In the genomic region with DNA sequence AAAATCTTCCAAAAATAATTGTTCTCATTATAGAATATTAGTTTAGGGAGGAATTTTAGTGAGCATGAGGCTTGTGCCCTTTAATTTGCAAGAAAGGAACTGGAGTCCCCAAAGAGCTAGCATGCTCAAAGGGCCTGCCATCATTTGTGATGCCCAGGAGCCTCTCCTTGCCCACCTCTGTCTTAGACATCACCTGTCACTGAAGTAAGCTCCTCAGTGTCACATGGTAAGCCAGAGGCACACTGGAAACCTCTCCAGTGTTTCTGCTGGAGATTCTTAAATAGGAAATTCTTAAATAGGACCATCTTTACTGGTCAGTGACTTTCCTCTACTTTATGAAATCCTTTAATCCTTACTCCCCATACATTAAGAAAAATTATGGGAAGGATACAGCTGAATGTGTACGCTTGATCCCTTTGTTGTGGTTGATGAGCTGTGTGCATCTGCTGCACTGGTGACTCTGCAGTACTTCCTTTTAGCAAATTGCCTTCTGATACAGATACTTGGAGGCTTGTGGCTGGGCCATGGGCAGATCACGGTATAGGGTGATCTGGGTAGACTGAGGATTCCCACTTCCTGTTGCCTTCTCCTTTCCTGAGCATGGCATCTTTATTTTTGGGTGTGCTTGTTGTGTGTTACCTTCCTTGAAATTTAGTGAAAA, we compare ENCODE assay signal across 14 cellular contexts.
A peak's percentile ranks its signal among the peaks of the same experiment; 100 is the strongest.
DNase-seq lines count a peak whose midpoint lies in the region; ATAC-seq and TF ChIP-seq lines count a peak whose summit lies in the region.
"Had no signal": no experiment of that assay in that cellular context is flagged by ENCODE, and none has a peak within 500 bp of the region (broad histone marks: within the 10 kb centered on the region; RNA-seq: fewer than 3 reads in every experiment).

No MANE protein-coding gene starts in this region.

- intact Hi-C loops in natural killer cell (cut with micrococcal nuclease) = no loop called here

- TF ChIP-seq CTCF in natural killer cell (IDR thresholded peaks at IDR 0.05) = no peak
- TF ChIP-seq CTCF in RWPE1 (conservative IDR thresholded peaks at IDR 0.05; ENCODE audit: low read depth) = no peak

- peaks cover 30% of the 10 kb centered on the region for H3K36me3 Mint-ChIP-seq in activated naive CD8-positive, alpha-beta T cell treated with anti-CD3 and anti-CD28 coated beads for 36 hours
- no peaks in the 10 kb centered on the region for H3K36me3 Mint-ChIP-seq in natural killer cell

- no peaks in the 10 kb centered on the region for H3K27me3 Mint-ChIP-seq in activated naive CD8-positive, alpha-beta T cell treated with anti-CD3 and anti-CD28 coated beads for 36 hours
- H3K27me3 Mint-ChIP-seq in natural killer cell (ENCODE audit: low read depth in 2 of 2) = no peaks in the 10 kb centered on the region
- H3K27me3 Mint-ChIP-seq: activated B cell treated with CpG ODN at 0.5 μM for 24 hours had no signal

- no peak overlapping the region for H3K4me3 Mint-ChIP-seq in activated naive CD8-positive, alpha-beta T cell treated with anti-CD3 and anti-CD28 coated beads for 36 hours
- no peak overlapping the region for H3K4me3 Mint-ChIP-seq in natural killer cell
- H3K4me3 Mint-ChIP-seq: activated B cell treated with CpG ODN at 0.5 μM for 24 hours had no signal

- no peaks in the 10 kb centered on the region for H3K9me3 ChIP-seq in KOPT-K1 (ENCODE audit: insufficient read depth, low read length, poor library complexity, severe bottlenecking)
- H3K9me3 ChIP-seq: ascending aorta, transverse colon had no signal

- peak overlapping the region; percentile 12 for H3K27ac ChIP-seq in KOPT-K1 (ENCODE audit: low read depth, low read length, poor library complexity, severe bottlenecking)
- no peak overlapping the region for H3K27ac ChIP-seq in RWPE1
- H3K27ac ChIP-seq: ascending aorta had no signal

- H3K9me3 Mint-ChIP-seq in activated naive CD8-positive, alpha-beta T cell treated with anti-CD3 and anti-CD28 coated beads for 36 hours = no peaks in the 10 kb centered on the region
- H3K9me3 Mint-ChIP-seq in natural killer cell = no peaks in the 10 kb centered on the region
- H3K9me3 Mint-ChIP-seq: activated B cell treated with CpG ODN at 0.5 μM for 24 hours had no signal

- peaks cover 51% of the 10 kb centered on the region for H3K4me1 Mint-ChIP-seq in activated naive CD8-positive, alpha-beta T cell treated with anti-CD3 and anti-CD28 coated beads for 36 hours
- H3K4me1 Mint-ChIP-seq in natural killer cell = peaks cover 58 to 61% of the 10 kb centered on the region in 2 donors

- peak overlapping the region; percentile 25 for H3K27ac Mint-ChIP-seq in activated naive CD8-positive, alpha-beta T cell treated with anti-CD3 and anti-CD28 coated beads for 36 hours
- peak overlapping the region; percentile 47 to 75 for H3K27ac Mint-ChIP-seq in natural killer cell
- H3K27ac Mint-ChIP-seq: activated B cell treated with CpG ODN at 0.5 μM for 24 hours had no signal

- H3K36me3 ChIP-seq in KOPT-K1 (ENCODE audit: insufficient read depth, low read length) = peaks cover 5% of the 10 kb centered on the region; the same call in 1 of the 2 replicates
- H3K36me3 ChIP-seq: ascending aorta had no signal

- peak; percentile 53 to 60 for ATAC-seq in activated CD4-positive, CD25-positive, alpha-beta regulatory T cell treated with anti-CD3 and anti-CD28 coated beads, Interleukin-2, amount 50 U/mL, for 24 hours
- peak; percentile 46 to 55 (median 46) for ATAC-seq in natural killer cell
- ATAC-seq in HG03175 (IDR thresholded peaks at IDR 0.05; ENCODE audit: unreplicated experiment) = no peak
- ATAC-seq: Panc1 had no signal

- POLR2A ChIA-PET in RWPE1 (lab: Yijun Ruan, JAX; ENCODE audit: low non-redundant PET) = no interaction called here

- CTCF ChIA-PET in RWPE1 (lab: Yijun Ruan, JAX) = no interaction called here

- no peak for DNase-seq in activated CD4-positive, CD25-positive, alpha-beta regulatory T cell treated with anti-CD3 and anti-CD28 coated beads, Interleukin-2, amount 50 U/mL, for 72 hours
- peak; percentile 17 for DNase-seq in activated naive CD8-positive, alpha-beta T cell treated with anti-CD3 and anti-CD28 coated beads for 36 hours
- DNase-seq in natural killer cell (no peak), NCI-H146 treated with DMSO at 0.1 percent for 48 hours (lab: John Stamatoyannopoulos, UW; ENCODE audit: unreplicated experiment) (no peak), RWPE1 (ENCODE audit: low spot score) (no peak)
- DNase-seq: activated B cell treated with CpG ODN at 0.5 μM for 24 hours, hypothalamus, NCI-H446, transverse colon had no signal
